In the genomic region with DNA sequence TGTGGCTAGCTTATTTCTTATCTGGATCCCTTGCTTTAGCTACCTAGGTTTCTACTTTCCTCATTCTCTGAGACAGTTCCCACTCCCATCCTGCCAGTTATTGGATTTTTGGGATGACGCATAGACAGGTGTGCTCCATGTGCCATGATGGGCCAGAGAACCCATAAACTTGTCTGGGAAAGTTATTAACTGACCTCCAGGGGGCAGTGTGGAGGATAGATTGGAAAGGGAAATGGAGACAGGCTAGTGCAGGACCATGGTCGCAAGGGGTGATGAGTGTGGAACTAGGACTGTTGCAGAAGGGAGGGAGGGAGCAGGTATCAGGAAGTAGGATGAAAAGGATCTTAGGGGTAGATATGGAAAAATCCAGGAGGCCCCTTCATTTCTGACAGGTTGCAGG, we compare ENCODE assay signal across 8 cellular contexts.
DNase-seq lines count a peak whose midpoint lies in the region; ATAC-seq and TF ChIP-seq lines count a peak whose summit lies in the region.

No MANE protein-coding gene starts in this region.

- H3K27ac ChIP-seq in RWPE1: no peak overlapping the region
- H3K27ac ChIP-seq in fibroblast of lung (ENCODE audit: insufficient read depth, low read length): no peak overlapping the region
- no peak overlapping the region for H3K27ac ChIP-seq in sigmoid colon

- TF ChIP-seq POLR2A in sigmoid colon (IDR thresholded peaks at IDR 0.05): no peak

- no peaks in the 10 kb centered on the region for H3K9me3 ChIP-seq in fibroblast of lung (ENCODE audit: control insufficient read depth, insufficient read depth, low read depth, low read length)
- no peaks in the 10 kb centered on the region for H3K9me3 ChIP-seq in sigmoid colon

- CTCF ChIA-PET in RWPE1 (lab: Yijun Ruan, JAX): interaction anchor here (0.7 kb wide), 1 partner anchor 64 kb away, joined by 3 read pairs; no protein-coding TSS in a partner anchor

- ATAC-seq in GM21526 (IDR thresholded peaks at IDR 0.05; ENCODE audit: low FRiP score, unreplicated experiment) (no peak), HG02970 (IDR thresholded peaks at IDR 0.05; ENCODE audit: low FRiP score, unreplicated experiment) (no peak)

- peak; percentile 35 to 37 for DNase-seq in NCI-H446 (lab: John Stamatoyannopoulos, UW)
- DNase-seq in NCI-H446 treated with DMSO at 0.1 percent for 48 hours (lab: John Stamatoyannopoulos, UW): no peak
- peak; percentile 0 for DNase-seq in HS-5 (ENCODE audit: low read depth)
- peak; percentile 20 for DNase-seq in RWPE1 (ENCODE audit: low spot score)
- peak in 1 of 2 donors; percentile 9 for DNase-seq in fibroblast of lung (ENCODE audit: low read depth in 2 of 2)
- no peak for DNase-seq in sigmoid colon

- WGBS in sigmoid colon, 2 donors: 39 to 51% methylated on average over 2 of the region's 2 CpGs

- no peaks in the 10 kb centered on the region for H3K79me2 ChIP-seq in fibroblast of lung (ENCODE audit: control insufficient read depth, insufficient read depth, low read length)

- POLR2A ChIA-PET in RWPE1 (lab: Yijun Ruan, JAX; ENCODE audit: low non-redundant PET): no interaction called here

- H4K20me1 ChIP-seq in fibroblast of lung (ENCODE audit: control insufficient read depth, extremely low read depth, insufficient read depth, low read length): no peaks in the 10 kb centered on the region

- no peaks in the 10 kb centered on the region for H3K4me1 ChIP-seq in fibroblast of lung (ENCODE audit: control insufficient read depth, extremely low read depth, insufficient read depth, low read length)
- no peaks in the 10 kb centered on the region for H3K4me1 ChIP-seq in sigmoid colon

- no peak overlapping the region for H2AFZ ChIP-seq in fibroblast of lung (ENCODE audit: low read length)

- TF ChIP-seq EP300 in sigmoid colon (IDR thresholded peaks at IDR 0.05): no peak

- no peak overlapping the region for H3K4me3 ChIP-seq in fibroblast of lung (replicated peaks in 1 of 4; ENCODE audit: control extremely low read depth in 1 of 4, insufficient read depth in 1 of 4, low read depth in 3 of 4, low read length in 4 of 4)
- H3K4me3 ChIP-seq in sigmoid colon: no peak overlapping the region

- H3K9ac ChIP-seq in fibroblast of lung (ENCODE audit: insufficient read depth, low read length): no peak overlapping the region

- intact Hi-C loops in sigmoid colon (cut with DNase I): loop anchor here (2.0 kb wide), 1 partner anchor 189 kb away; no protein-coding TSS in a partner anchor

- no peak overlapping the region for H3K4me2 ChIP-seq in fibroblast of lung (ENCODE audit: extremely low read depth, insufficient read depth, low read length)

- no peaks in the 10 kb centered on the region for H3K27me3 ChIP-seq in fibroblast of lung (ENCODE audit: control insufficient read depth, insufficient read depth, low read length)
- H3K27me3 ChIP-seq in sigmoid colon: no peaks in the 10 kb centered on the region

- TF ChIP-seq CTCF in RWPE1 (conservative IDR thresholded peaks at IDR 0.05; ENCODE audit: low read depth) (no peak), fibroblast of lung (conservative IDR thresholded peaks at IDR 0.05 in 1 of 2, IDR thresholded peaks at IDR 0.05 in 1 of 2; ENCODE audit: low read depth in 1 of 2, low read length in 2 of 2) (peak; percentile 26 to 40), sigmoid colon (IDR thresholded peaks at IDR 0.05) (peak; percentile 23 to 33 (median 28))

- H3K36me3 ChIP-seq in fibroblast of lung (ENCODE audit: control insufficient read depth, insufficient read depth, low read length): no peaks in the 10 kb centered on the region
- no peaks in the 10 kb centered on the region for H3K36me3 ChIP-seq in sigmoid colon

Comparison
In these comparisons a context has a peak if more than half of its experiments do, and no peak if none do; other contexts are left out.
1. DNase-seq: peak in NCI-H446 (2 of 2), HS-5 (single experiment) and RWPE1 (single experiment); none in NCI-H446 treated with DMSO at 0.1 percent for 48 hours (single experiment) and sigmoid colon (single experiment).